In the genomic region with DNA sequence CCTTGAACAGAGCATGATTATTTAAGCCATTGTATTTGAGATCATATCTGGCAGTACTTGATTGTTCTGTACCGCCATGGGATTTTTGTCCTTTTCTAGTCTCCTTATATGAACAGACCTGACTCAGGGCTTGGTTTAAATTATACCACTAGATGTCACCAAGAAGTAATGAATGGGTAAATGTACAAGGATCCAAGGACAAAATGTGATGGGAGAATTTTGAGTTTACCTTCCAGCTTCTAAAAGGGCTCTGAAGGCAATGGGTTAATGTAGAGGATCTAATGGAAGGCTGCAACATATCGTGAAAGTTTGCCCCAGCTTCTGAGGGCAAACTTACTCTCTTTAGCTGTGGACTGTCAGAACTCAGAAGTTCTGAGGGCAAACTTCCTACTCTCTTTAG, we compare ENCODE assay signal across 9 cellular contexts. TPM values are rescaled to one million over a fixed set of nuclear protein-coding genes. Genes with fewer than 3 reads are reported as not detected.
A peak's percentile ranks its signal among the peaks of the same experiment; 100 is the strongest.
DNase-seq lines count a peak whose midpoint lies in the region; ATAC-seq and TF ChIP-seq lines count a peak whose summit lies in the region.
"Had no signal": no experiment of that assay in that cellular context is flagged by ENCODE, and none has a peak within 500 bp of the region (broad histone marks: within the 10 kb centered on the region; RNA-seq: fewer than 3 reads in every experiment).

No MANE protein-coding gene starts in this region.

- peaks cover 15% of the 10 kb centered on the region for H3K4me1 Mint-ChIP-seq in T-helper 17 cell

- H3K9me2 ChIP-seq in neural cell (ENCODE audit: insufficient read depth, low read length): no peaks in the 10 kb centered on the region

- peaks cover 11% of the 10 kb centered on the region for H3K36me3 ChIP-seq in neural cell (ENCODE audit: insufficient read depth, low read length)

- H3K4me3 ChIP-seq in dorsolateral prefrontal cortex (no peak overlapping the region), neural cell (ENCODE audit: low read length) (no peak overlapping the region)

- TF ChIP-seq CTCF in GM12872 (IDR thresholded peaks at IDR 0.05; ENCODE audit: insufficient read depth, low read depth, low read length) (0 out of 3 replicates have a peak, but pooled peaks have one; percentile 7), dorsolateral prefrontal cortex (IDR thresholded peaks at IDR 0.05 in 54 of 56, conservative IDR thresholded peaks at IDR 0.05 in 2 of 56; ENCODE audit: low read depth in 1 of 56, partially characterized antibody in 56 of 56) (peak in 52 of 56 donors; percentile 18 to 67 (median 44)), neural cell (IDR thresholded peaks at IDR 0.05; ENCODE audit: poor library complexity, severe bottlenecking) (peak; percentile 71), GM20000 (IDR thresholded peaks at IDR 0.05; ENCODE audit: extremely low read depth, missing control alignments) (no peak)

- no peak for TF ChIP-seq EP300 in neural cell (conservative IDR thresholded peaks at IDR 0.05; ENCODE audit: poor library complexity, severe bottlenecking)

- no peaks in the 10 kb centered on the region for H4K20me1 ChIP-seq in neural cell (ENCODE audit: insufficient read depth)

- H3K9me3 ChIP-seq in neural cell (ENCODE audit: low read length) (no peaks in the 10 kb centered on the region), T-helper 17 cell (ENCODE audit: control insufficient read depth, low read length, poor library complexity, severe bottlenecking) (no peaks in the 10 kb centered on the region)

- no peak overlapping the region for H3K4me3 Mint-ChIP-seq in T-helper 17 cell
- H3K4me3 Mint-ChIP-seq: activated CD8-positive, alpha-beta memory T cell treated with anti-CD3 and anti-CD28 coated beads, Interleukin-2, amount 10 ng/mL, durations not matched to agents 7 days and 5 days had no signal

- no peaks in the 10 kb centered on the region for H3F3A ChIP-seq in neural cell (ENCODE audit: insufficient read depth, low read length, poor library complexity, severe bottlenecking)

- H3K79me2 ChIP-seq in neural cell (replicated peaks; ENCODE audit: insufficient read depth, low read length): no peaks in the 10 kb centered on the region

- peaks cover 16% of the 10 kb centered on the region for H3K36me3 Mint-ChIP-seq in T-helper 17 cell (ENCODE audit: low read depth)

- no peak overlapping the region for H3K9ac ChIP-seq in neural cell (ENCODE audit: low read length)

- intact Hi-C loops in dorsolateral prefrontal cortex (cut with DNase I): loop anchor here in 1 of 2 donors (5.0 kb wide), 3 partner anchors 67 to 327 kb away; a partner anchor contains a TSS

- H3K27ac Mint-ChIP-seq in T-helper 17 cell: no peak overlapping the region
- H3K27ac Mint-ChIP-seq: activated CD8-positive, alpha-beta memory T cell treated with anti-CD3 and anti-CD28 coated beads, Interleukin-2, amount 10 ng/mL, durations not matched to agents 7 days and 5 days had no signal

- H3K27me3 Mint-ChIP-seq in T-helper 17 cell: no peaks in the 10 kb centered on the region
- H3K27me3 Mint-ChIP-seq: activated CD8-positive, alpha-beta memory T cell treated with anti-CD3 and anti-CD28 coated beads, Interleukin-2, amount 10 ng/mL, durations not matched to agents 7 days and 5 days had no signal

- H3K4me2 ChIP-seq in neural cell (ENCODE audit: low read length): no peak overlapping the region

- no peak overlapping the region for H2AFZ ChIP-seq in neural cell (ENCODE audit: low read depth, low read length)

- DNase-seq in NCI-H446 (lab: John Stamatoyannopoulos, UW) (peak; percentile 21 to 33), dorsolateral prefrontal cortex (no peak), NCI-H2196 treated with DMSO at 0.1 percent for 48 hours (lab: John Stamatoyannopoulos, UW; ENCODE audit: unreplicated experiment) (no peak), GM20000 (ENCODE audit: low spot score) (no peak), epidermal melanocyte (ENCODE audit: insufficient read length, low spot score) (no peak), T-helper 17 cell (no peak)
- DNase-seq: activated CD8-positive, alpha-beta memory T cell treated with anti-CD3 and anti-CD28 coated beads, Interleukin-2, amount 10 ng/mL, durations not matched to agents 7 days and 5 days had no signal

- H3K27me3 ChIP-seq in dorsolateral prefrontal cortex (no peaks in the 10 kb centered on the region), neural cell (ENCODE audit: insufficient read depth, low read depth, low read length) (no peaks in the 10 kb centered on the region)

- H3K27ac ChIP-seq in dorsolateral prefrontal cortex (peak overlapping the region in 5 of 59 donors; percentile 4 to 41 (median 29)), neural cell (ENCODE audit: low read length) (no peak overlapping the region)

- peak; percentile 74 for TF ChIP-seq RAD21 in neural cell (conservative IDR thresholded peaks at IDR 0.05)

- ATAC-seq in T-helper 17 cell: no peak
- ATAC-seq: activated CD8-positive, alpha-beta memory T cell treated with anti-CD3 and anti-CD28 coated beads, Interleukin-2, amount 10 ng/mL, durations not matched to agents 7 days and 5 days had no signal

TF ChIP-seq in neural cell, 6 proteins besides CTCF, POLR2A, EP300 and RAD21:
- no peak for TF ChIP-seq MXI1 (conservative IDR thresholded peaks at IDR 0.05; ENCODE audit: poor library complexity, severe bottlenecking)
- TF ChIP-seq TAF1 (IDR thresholded peaks at IDR 0.05; ENCODE audit: low read depth): no peak
- no peak for TF ChIP-seq EZH2 (IDR thresholded peaks at IDR 0.05; ENCODE audit: borderline replicate concordance, insufficient read depth, low read length, poor library complexity, severe bottlenecking)
- peak; percentile 68 for TF ChIP-seq SMC3 (conservative IDR thresholded peaks at IDR 0.05; ENCODE audit: poor library complexity)
- no peak for TF ChIP-seq POLR2AphosphoS5 (IDR thresholded peaks at IDR 0.05)
- TF ChIP-seq, protein P1, sequence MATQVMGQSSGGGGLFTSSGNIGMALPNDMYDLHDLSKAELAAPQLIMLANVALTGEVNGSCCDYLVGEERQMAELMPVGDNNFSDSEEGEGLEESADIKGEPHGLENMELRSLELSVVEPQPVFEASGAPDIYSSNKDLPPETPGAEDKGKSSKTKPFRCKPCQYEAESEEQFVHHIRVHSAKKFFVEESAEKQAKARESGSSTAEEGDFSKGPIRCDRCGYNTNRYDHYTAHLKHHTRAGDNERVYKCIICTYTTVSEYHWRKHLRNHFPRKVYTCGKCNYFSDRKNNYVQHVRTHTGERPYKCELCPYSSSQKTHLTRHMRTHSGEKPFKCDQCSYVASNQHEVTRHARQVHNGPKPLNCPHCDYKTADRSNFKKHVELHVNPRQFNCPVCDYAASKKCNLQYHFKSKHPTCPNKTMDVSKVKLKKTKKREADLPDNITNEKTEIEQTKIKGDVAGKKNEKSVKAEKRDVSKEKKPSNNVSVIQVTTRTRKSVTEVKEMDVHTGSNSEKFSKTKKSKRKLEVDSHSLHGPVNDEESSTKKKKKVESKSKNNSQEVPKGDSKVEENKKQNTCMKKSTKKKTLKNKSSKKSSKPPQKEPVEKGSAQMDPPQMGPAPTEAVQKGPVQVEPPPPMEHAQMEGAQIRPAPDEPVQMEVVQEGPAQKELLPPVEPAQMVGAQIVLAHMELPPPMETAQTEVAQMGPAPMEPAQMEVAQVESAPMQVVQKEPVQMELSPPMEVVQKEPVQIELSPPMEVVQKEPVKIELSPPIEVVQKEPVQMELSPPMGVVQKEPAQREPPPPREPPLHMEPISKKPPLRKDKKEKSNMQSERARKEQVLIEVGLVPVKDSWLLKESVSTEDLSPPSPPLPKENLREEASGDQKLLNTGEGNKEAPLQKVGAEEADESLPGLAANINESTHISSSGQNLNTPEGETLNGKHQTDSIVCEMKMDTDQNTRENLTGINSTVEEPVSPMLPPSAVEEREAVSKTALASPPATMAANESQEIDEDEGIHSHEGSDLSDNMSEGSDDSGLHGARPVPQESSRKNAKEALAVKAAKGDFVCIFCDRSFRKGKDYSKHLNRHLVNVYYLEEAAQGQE (IDR thresholded peaks at IDR 0.05; ENCODE audit: borderline replicate concordance): no peak

RNA-seq across cellular contexts. Expression of a gene that starts 12.0 kb away (rescaled TPM):
- 10 to 100 TPM; 16.3 to 45.3 (median 30.9) TPM for total RNA-seq in dorsolateral prefrontal cortex
- 54.0 and 60.9 TPM in 2 replicates for polyA plus RNA-seq in neural cell
- polyA minus RNA-seq in neural cell: 44.8 and 61.2 TPM in 2 replicates
- total RNA-seq in T-helper 17 cell: 10 to 100 TPM in 1 of 2 donors, 1 to 10 TPM in 1; 8.5 to 12.0 TPM

Comparison
In these comparisons a context has a peak if more than half of its experiments do, and no peak if none do; other contexts are left out.
1. DNase-seq: peak in NCI-H446 (2 of 2); none in dorsolateral prefrontal cortex (0 of 10), NCI-H2196 treated with DMSO at 0.1 percent for 48 hours (single experiment), GM20000 (single experiment), epidermal melanocyte (single experiment) and T-helper 17 cell (0 of 3).